21 cellular contexts compared by ENCODE assay signal in genomic region chr5:126189862-126190261, GRCh38.
"Had no signal": no experiment of that assay in that cellular context is flagged by ENCODE, and none has a peak within 500 bp of the region (broad histone marks: within the 10 kb centered on the region; RNA-seq: fewer than 3 reads in every experiment).

No MANE protein-coding gene starts in this region.

- H3K27me3 ChIP-seq: body of pancreas, ovary, suprapubic skin, vagina had no signal

- H3K4me3 Mint-ChIP-seq: activated CD4-positive, alpha-beta T cell treated with anti-CD3 and anti-CD28 coated beads, Interleukin-2, amount 10 ng/mL, durations not matched to agents 7 days and 5 days; activated naive CD4-positive, alpha-beta T cell treated with anti-CD3 and anti-CD28 coated beads for 36 hours; activated T-cell treated with anti-CD3 and anti-CD28 coated beads, Interleukin-2, amount 50 U/mL, for 4 hours; effector memory CD8-positive, alpha-beta T cell; immature natural killer cell; memory B cell; naive thymus-derived CD4-positive, alpha-beta T cell; stimulated activated naive CD8-positive, alpha-beta T cell treated with anti-CD3 and anti-CD28 coated beads, Interleukin-15, amount 100 ng/mL, for 72 hours had no signal

- H3K27ac Mint-ChIP-seq: activated CD4-positive, alpha-beta T cell treated with anti-CD3 and anti-CD28 coated beads, Interleukin-2, amount 10 ng/mL, durations not matched to agents 7 days and 5 days; activated naive CD4-positive, alpha-beta T cell treated with anti-CD3 and anti-CD28 coated beads for 36 hours; effector memory CD8-positive, alpha-beta T cell; immature natural killer cell; memory B cell; naive thymus-derived CD4-positive, alpha-beta T cell; stimulated activated naive CD8-positive, alpha-beta T cell treated with anti-CD3 and anti-CD28 coated beads, Interleukin-15, amount 100 ng/mL, for 72 hours had no signal

- H3K9me3 ChIP-seq: body of pancreas, ovary, psoas muscle, suprapubic skin, vagina had no signal

- H3K4me1 ChIP-seq: body of pancreas, psoas muscle, suprapubic skin, vagina had no signal

- H3K4me1 Mint-ChIP-seq: activated CD4-positive, alpha-beta T cell treated with anti-CD3 and anti-CD28 coated beads, Interleukin-2, amount 10 ng/mL, durations not matched to agents 7 days and 5 days; immature natural killer cell; memory B cell; naive thymus-derived CD4-positive, alpha-beta T cell; stimulated activated naive CD8-positive, alpha-beta T cell treated with anti-CD3 and anti-CD28 coated beads, Interleukin-15, amount 100 ng/mL, for 72 hours had no signal

- H3K27ac ChIP-seq: body of pancreas, ovary, psoas muscle, suprapubic skin, vagina had no signal

- H3K9me3 Mint-ChIP-seq: activated CD4-positive, alpha-beta T cell treated with anti-CD3 and anti-CD28 coated beads, Interleukin-2, amount 10 ng/mL, durations not matched to agents 7 days and 5 days; memory B cell had no signal

- H3K4me3 ChIP-seq: body of pancreas, ovary, psoas muscle, suprapubic skin, vagina had no signal

- H3K36me3 Mint-ChIP-seq: immature natural killer cell; memory B cell; naive thymus-derived CD4-positive, alpha-beta T cell had no signal

- H3K36me3 ChIP-seq: ovary, suprapubic skin, vagina had no signal

- H3K27me3 Mint-ChIP-seq: activated CD4-positive, alpha-beta T cell treated with anti-CD3 and anti-CD28 coated beads, Interleukin-2, amount 10 ng/mL, durations not matched to agents 7 days and 5 days; effector memory CD8-positive, alpha-beta T cell; memory B cell; stimulated activated naive CD8-positive, alpha-beta T cell treated with anti-CD3 and anti-CD28 coated beads, Interleukin-15, amount 100 ng/mL, for 72 hours had no signal

- DNase-seq: activated CD4-positive, alpha-beta T cell treated with anti-CD3 and anti-CD28 coated beads, Interleukin-2, amount 10 ng/mL, durations not matched to agents 7 days and 5 days; activated CD8-positive, alpha-beta memory T cell treated with anti-CD3 and anti-CD28 coated beads, Interleukin-2, amount 50 U/mL, for 4 hours; activated naive CD4-positive, alpha-beta T cell treated with anti-CD3 and anti-CD28 coated beads for 36 hours; activated T-cell treated with anti-CD3 and anti-CD28 coated beads, Interleukin-2, amount 50 U/mL, for 4 hours; body of pancreas; dermis blood vessel endothelial cell; effector memory CD8-positive, alpha-beta T cell; immature natural killer cell; left ventricle myocardium superior; naive thymus-derived CD4-positive, alpha-beta T cell; ovary; psoas muscle; right cardiac atrium; stimulated activated CD4-positive, alpha-beta T cell treated with anti-CD3 and anti-CD28 coated beads, Interleukin-15, amount 100 ng/mL, for 24 hours; stimulated activated CD4-positive, alpha-beta T cell treated with anti-CD3 and anti-CD28 coated beads, Interleukin-2, amount 100 ng/mL, for 48 hours; stimulated activated naive CD8-positive, alpha-beta T cell treated with anti-CD3 and anti-CD28 coated beads, Interleukin-15, amount 100 ng/mL, for 72 hours; T-helper 9 cell; trophoblast cell had no signal
